In the genomic region with DNA sequence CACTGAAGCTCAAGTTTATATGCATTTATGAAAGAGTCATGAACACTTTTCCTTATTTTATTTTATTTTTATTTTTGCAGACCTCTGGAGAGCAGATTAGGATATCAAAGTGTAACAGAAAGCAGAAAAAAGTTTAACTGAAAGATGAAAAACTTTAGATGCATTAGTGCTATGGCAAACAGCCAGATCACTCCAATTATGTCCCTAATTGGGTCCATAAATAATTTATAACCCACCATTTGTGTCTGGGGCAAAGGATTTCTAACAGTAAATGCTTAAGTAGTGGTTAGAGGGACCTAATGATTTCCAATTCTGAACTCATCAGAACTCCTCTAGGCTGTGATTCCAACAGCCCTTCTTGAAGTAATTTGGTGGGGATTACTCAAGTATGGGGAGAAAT, we compare ENCODE assay signal across 31 cellular contexts.
"Had no signal": no experiment of that assay in that cellular context is flagged by ENCODE, and none has a peak within 500 bp of the region (broad histone marks: within the 10 kb centered on the region; RNA-seq: fewer than 3 reads in every experiment).

No MANE protein-coding gene starts in this region.

- H3K27ac ChIP-seq: adrenal gland, body of pancreas, brain microvascular endothelial cell, breast epithelium, coronary artery, VCaP had no signal

- ATAC-seq: activated CD8-positive, alpha-beta T cell treated with anti-CD3 and anti-CD28 coated beads for 36 hours; activated naive CD4-positive, alpha-beta T cell treated with anti-CD3 and anti-CD28 coated beads, Interleukin-2, amount 50 U/mL, for 72 hours; activated T-cell treated with anti-CD3 and anti-CD28 coated beads, Interleukin-2, amount 50 U/mL, for 4 hours; activated T-cell treated with anti-CD3 and anti-CD28 coated beads, Interleukin-2, amount 50 U/mL, for 72 hours; activated T-helper 17 cell treated with anti-CD3 and anti-CD28 coated beads, Interleukin-2, amount 50 U/mL, for 72 hours; body of pancreas had no signal

- DNase-seq: activated B cell treated with CpG ODN at 0.5 μM for 24 hours; activated CD4-positive, alpha-beta memory T cell treated with anti-CD3 and anti-CD28 coated beads for 36 hours; activated CD4-positive, alpha-beta T cell treated with anti-CD3 and anti-CD28 coated beads for 4 hours; activated CD4-positive, alpha-beta T cell treated with anti-CD3 and anti-CD28 coated beads, Interleukin-2, amount 10 ng/mL, durations not matched to agents 24 days and 14 days; activated CD4-positive, alpha-beta T cell treated with anti-CD3 and anti-CD28 coated beads, Interleukin-2, amount 50 U/mL, for 1 hour; activated CD4-positive, alpha-beta T cell treated with anti-CD3 and anti-CD28 coated beads, Interleukin-2, amount 50 U/mL, for 4 hours; activated CD4-positive, CD25-positive, alpha-beta regulatory T cell treated with anti-CD3 and anti-CD28 coated beads, Interleukin-2, amount 50 U/mL, for 72 hours; activated CD8-positive, alpha-beta memory T cell treated with anti-CD3 and anti-CD28 coated beads, Interleukin-2, amount 50 U/mL, for 4 hours; activated CD8-positive, alpha-beta T cell treated with anti-CD3 and anti-CD28 coated beads for 36 hours; activated effector memory CD4-positive, alpha-beta T cell treated with anti-CD3 and anti-CD28 coated beads, Interleukin-2, amount 50 U/mL, for 16 hours; activated gamma-delta T cell treated with Interleukin-2 at 50 U/mL for 16 hours; activated naive CD4-positive, alpha-beta T cell; activated naive CD4-positive, alpha-beta T cell treated with anti-CD3 and anti-CD28 coated beads for 36 hours; activated naive CD4-positive, alpha-beta T cell treated with anti-CD3 and anti-CD28 coated beads, Interleukin-2, amount 50 U/mL, for 16 hours; activated naive CD8-positive, alpha-beta T cell treated with anti-CD3 and anti-CD28 coated beads for 36 hours; activated T-cell treated with anti-CD3 and anti-CD28 coated beads for 4 hours; activated T-cell treated with anti-CD3 and anti-CD28 coated beads, Interleukin-2, amount 50 U/mL, for 1 hour; activated T-cell treated with anti-CD3 and anti-CD28 coated beads, Interleukin-2, amount 50 U/mL, for 4 hours; activated T-cell treated with anti-CD3 and anti-CD28 coated beads, Interleukin-2, amount 50 U/mL, for 72 hours; adrenal gland; amniotic stem cell; aorta; body of pancreas; brain microvascular endothelial cell; central memory CD4-positive, alpha-beta T cell; T-helper 9 cell had no signal

- H3K4me3 ChIP-seq: adrenal gland, body of pancreas, breast epithelium, coronary artery had no signal

- H3K9me3 ChIP-seq: adrenal gland, body of pancreas, breast epithelium had no signal

- H3K36me3 ChIP-seq: adrenal gland, brain microvascular endothelial cell, breast epithelium had no signal
